25 cellular contexts compared by ENCODE assay signal in the genomic region with DNA sequence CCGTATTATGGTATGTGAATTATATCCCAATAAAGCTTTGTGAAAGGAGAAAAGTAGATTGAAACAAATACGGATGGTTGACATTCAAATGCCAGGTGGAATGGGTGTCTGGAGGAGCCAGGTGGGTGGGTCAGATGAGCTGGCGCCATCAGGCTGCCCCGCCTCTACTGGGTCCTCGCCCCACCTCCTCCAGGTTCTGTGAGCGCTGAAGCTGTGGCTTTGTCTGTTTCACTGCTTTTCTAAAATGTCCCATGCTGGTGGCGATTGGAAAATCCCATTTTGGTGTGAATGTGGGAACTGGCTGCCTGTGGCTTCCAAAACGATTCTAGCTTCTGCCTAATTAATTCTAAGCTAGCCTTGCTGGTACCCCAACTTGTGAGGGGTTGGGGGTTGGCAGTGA.
"Had no signal": no experiment of that assay in that cellular context is flagged by ENCODE, and none has a peak within 500 bp of the region (broad histone marks: within the 10 kb centered on the region; RNA-seq: fewer than 3 reads in every experiment).

No MANE protein-coding gene starts in this region.

- H3K4me3 ChIP-seq: lung, mucosa of descending colon, right lobe of liver had no signal

- ATAC-seq: activated CD8-positive, alpha-beta T cell treated with anti-CD3 and anti-CD28 coated beads for 36 hours; activated T-cell treated with anti-CD3 and anti-CD28 coated beads, Interleukin-2, amount 50 U/mL, for 4 hours; activated T-helper 17 cell treated with anti-CD3 and anti-CD28 coated beads, Interleukin-2, amount 50 U/mL, for 72 hours; esophagus mucosa; left lobe of liver; mucosa of descending colon; natural killer cell treated with Interleukin-12 subunit alpha and Interleukin-12 subunit beta and Interleukin-15 and Interleukin-18, amount 100 ng/mL, for 72 hours; right lobe of liver; T-helper 17 cell had no signal

- H3K9me3 ChIP-seq: right lobe of liver had no signal

- H3K27ac ChIP-seq: brain microvascular endothelial cell, right lobe of liver had no signal

- FAIRE-seq: astrocyte had no signal

- H3K27me3 ChIP-seq: brain microvascular endothelial cell, right lobe of liver had no signal

- H3K27ac Mint-ChIP-seq: activated CD8-positive, alpha-beta T cell treated with anti-CD3 and anti-CD28 coated beads for 36 hours; activated T-helper 17 cell treated with anti-CD3 and anti-CD28 coated beads, Interleukin-2, amount 50 U/mL, for 72 hours; natural killer cell treated with Interleukin-12 subunit alpha and Interleukin-12 subunit beta and Interleukin-15 and Interleukin-18, amount 100 ng/mL, for 72 hours; stimulated activated naive CD8-positive, alpha-beta T cell treated with anti-CD3 and anti-CD28 coated beads, Interleukin-15, Interleukin-2, amounts not matched to agents 100 ng/mL and 50 ng/mL, for 24 hours; T-helper 17 cell; type B pancreatic cell had no signal

- H3K27me3 Mint-ChIP-seq: activated CD8-positive, alpha-beta T cell treated with anti-CD3 and anti-CD28 coated beads for 36 hours; activated T-helper 17 cell treated with anti-CD3 and anti-CD28 coated beads, Interleukin-2, amount 50 U/mL, for 72 hours; natural killer cell treated with Interleukin-12 subunit alpha and Interleukin-12 subunit beta and Interleukin-15 and Interleukin-18, amount 100 ng/mL, for 72 hours; stimulated activated naive CD8-positive, alpha-beta T cell treated with anti-CD3 and anti-CD28 coated beads, Interleukin-15, Interleukin-2, amounts not matched to agents 100 ng/mL and 50 ng/mL, for 24 hours; T-helper 17 cell; type B pancreatic cell had no signal

- H3K4me1 Mint-ChIP-seq: activated T-helper 17 cell treated with anti-CD3 and anti-CD28 coated beads, Interleukin-2, amount 50 U/mL, for 72 hours had no signal

- DNase-seq: activated CD4-positive, alpha-beta T cell treated with anti-CD3 and anti-CD28 coated beads, Interleukin-2, amount 50 U/mL, for 1 hour; activated CD8-positive, alpha-beta T cell treated with anti-CD3 and anti-CD28 coated beads for 36 hours; activated gamma-delta T cell treated with Interleukin-2 at 50 U/mL for 16 hours; activated naive CD4-positive, alpha-beta T cell treated with anti-CD3 and anti-CD28 coated beads, Interleukin-2, amount 50 U/mL, for 16 hours; activated T-cell treated with anti-CD3 and anti-CD28 coated beads, Interleukin-2, amount 50 U/mL, for 4 hours; amniotic stem cell; brain microvascular endothelial cell; cortex of kidney; foreskin fibroblast; head of caudate nucleus; hippocampal formation; immature natural killer cell; mesendoderm; mucosa of descending colon; right lobe of liver; stimulated activated CD4-positive, alpha-beta T cell treated with anti-CD3 and anti-CD28 coated beads, Interleukin-4, amount 100 ng/mL, for 1 hour; T-helper 17 cell had no signal

- H3K36me3 ChIP-seq: brain microvascular endothelial cell, right lobe of liver had no signal

- H3K4me3 Mint-ChIP-seq: activated CD8-positive, alpha-beta T cell treated with anti-CD3 and anti-CD28 coated beads for 36 hours; activated T-cell treated with anti-CD3 and anti-CD28 coated beads, Interleukin-2, amount 50 U/mL, for 4 hours; activated T-helper 17 cell treated with anti-CD3 and anti-CD28 coated beads, Interleukin-2, amount 50 U/mL, for 72 hours; immature natural killer cell; natural killer cell treated with Interleukin-12 subunit alpha and Interleukin-12 subunit beta and Interleukin-15 and Interleukin-18, amount 100 ng/mL, for 72 hours; stimulated activated naive CD8-positive, alpha-beta T cell treated with anti-CD3 and anti-CD28 coated beads, Interleukin-15, Interleukin-2, amounts not matched to agents 100 ng/mL and 50 ng/mL, for 24 hours; T-helper 17 cell; type B pancreatic cell had no signal

- H3K9me3 Mint-ChIP-seq: activated CD8-positive, alpha-beta T cell treated with anti-CD3 and anti-CD28 coated beads for 36 hours; activated T-cell treated with anti-CD3 and anti-CD28 coated beads, Interleukin-2, amount 50 U/mL, for 4 hours; natural killer cell treated with Interleukin-12 subunit alpha and Interleukin-12 subunit beta and Interleukin-15 and Interleukin-18, amount 100 ng/mL, for 72 hours; stimulated activated naive CD8-positive, alpha-beta T cell treated with anti-CD3 and anti-CD28 coated beads, Interleukin-15, Interleukin-2, amounts not matched to agents 100 ng/mL and 50 ng/mL, for 24 hours; type B pancreatic cell had no signal
